In genomic region chr4:102787096-102787867, GRCh38 we compare ENCODE assay signal across 16 cellular contexts. TPM values are rescaled to one million over a fixed set of nuclear protein-coding genes. Genes with fewer than 3 reads are reported as not detected.
DNase-seq lines count a peak whose midpoint lies in the region; ATAC-seq and TF ChIP-seq lines count a peak whose summit lies in the region.
"Had no signal": no experiment of that assay in that cellular context is flagged by ENCODE, and none has a peak within 500 bp of the region (broad histone marks: within the 10 kb centered on the region; RNA-seq: fewer than 3 reads in every experiment).

No MANE protein-coding gene starts in this region.

- peaks cover 42% of the 10 kb centered on the region for H3K4me1 Mint-ChIP-seq in activated T-cell treated with anti-CD3 and anti-CD28 coated beads, Interleukin-2, amount 50 U/mL, for 72 hours (ENCODE audit: low read depth)

- H3K4me3 ChIP-seq in RWPE2 (ENCODE audit: severe bottlenecking) (no peak overlapping the region), fibroblast of lung (replicated peaks in 1 of 4; ENCODE audit: control extremely low read depth in 1 of 4, insufficient read depth in 1 of 4, low read depth in 3 of 4, low read length in 4 of 4) (no peak overlapping the region)
- H3K4me3 ChIP-seq: SJCRH30 had no signal

- no peak overlapping the region for H3K27ac ChIP-seq in RWPE2 (ENCODE audit: poor library complexity, severe bottlenecking)
- H3K27ac ChIP-seq in fibroblast of lung (ENCODE audit: insufficient read depth, low read length), result no peak overlapping the region
- H3K27ac ChIP-seq: KMS-11, SJCRH30 had no signal

- no peak overlapping the region for H3K9ac ChIP-seq in fibroblast of lung (ENCODE audit: insufficient read depth, low read length)
- H3K9ac ChIP-seq: KMS-11 had no signal

- no peaks in the 10 kb centered on the region for H4K20me1 ChIP-seq in fibroblast of lung (ENCODE audit: control insufficient read depth, extremely low read depth, insufficient read depth, low read length)

- TF ChIP-seq CTCF in RWPE2 (IDR thresholded peaks at IDR 0.05; ENCODE audit: poor library complexity, severe bottlenecking) (no peak), fibroblast of lung (conservative IDR thresholded peaks at IDR 0.05 in 1 of 2, IDR thresholded peaks at IDR 0.05 in 1 of 2; ENCODE audit: low read depth in 1 of 2, low read length in 2 of 2) (no peak)

- H3K27ac Mint-ChIP-seq in activated T-cell treated with anti-CD3 and anti-CD28 coated beads, Interleukin-2, amount 50 U/mL, for 72 hours, result peak overlapping the region; percentile 98
- H3K27ac Mint-ChIP-seq: B cell had no signal

- H3K36me3 ChIP-seq in RWPE2 (ENCODE audit: low read depth), result 0 out of 2 replicates have a peak, but pooled peaks cover 2% of the 10 kb centered on the region
- H3K36me3 ChIP-seq in fibroblast of lung (ENCODE audit: control insufficient read depth, insufficient read depth, low read length), result peaks cover 1% of the 10 kb centered on the region

- peak overlapping the region in 1 of 2 donors; percentile 44 for H3K4me3 Mint-ChIP-seq in activated T-cell treated with anti-CD3 and anti-CD28 coated beads, Interleukin-2, amount 50 U/mL, for 72 hours
- H3K4me3 Mint-ChIP-seq: B cell had no signal

- ATAC-seq in activated T-cell treated with anti-CD3 and anti-CD28 coated beads, Interleukin-2, amount 50 U/mL, for 72 hours (replicated peaks in 1 of 2), result peak; percentile 76 to 81
- ATAC-seq in RWPE2 (ENCODE audit: low read depth) (peak; percentile 38; the same call in 1 of the 3 replicates), GM21619 (IDR thresholded peaks at IDR 0.05; ENCODE audit: unreplicated experiment) (no peak), HG02642 (IDR thresholded peaks at IDR 0.05; ENCODE audit: poor library complexity, unreplicated experiment) (no peak)
- peak; percentile 56 for ATAC-seq in stimulated activated naive CD8-positive, alpha-beta T cell treated with anti-CD3 and anti-CD28 coated beads, Interleukin-15, Interleukin-2, amounts not matched to agents 100 U/mL and 50 U/mL, for 24 hours

- no peaks in the 10 kb centered on the region for H3K27me3 Mint-ChIP-seq in activated T-cell treated with anti-CD3 and anti-CD28 coated beads, Interleukin-2, amount 50 U/mL, for 72 hours (ENCODE audit: low read depth)
- H3K27me3 Mint-ChIP-seq: B cell had no signal

- H3K79me2 ChIP-seq in fibroblast of lung (ENCODE audit: control insufficient read depth, insufficient read depth, low read length), result no peaks in the 10 kb centered on the region

- no peak for DNase-seq in activated T-cell treated with anti-CD3 and anti-CD28 coated beads, Interleukin-2, amount 50 U/mL, for 72 hours
- DNase-seq in activated T-cell treated with anti-CD3 and anti-CD28 coated beads, Interleukin-2, amount 50 U/mL, for 1 hour, result no peak
- DNase-seq in RWPE2 (ENCODE audit: low spot score) (no peak), fibroblast of lung (ENCODE audit: low read depth in 2 of 2) (peak; percentile 63 to 90), LoVo (ENCODE audit: low spot score) (no peak)
- no peak for DNase-seq in stimulated activated naive CD8-positive, alpha-beta T cell treated with anti-CD3 and anti-CD28 coated beads, Interleukin-15, Interleukin-2, amounts not matched to agents 100 U/mL and 50 U/mL, for 24 hours
- DNase-seq: activated CD4-positive, CD25-positive, alpha-beta regulatory T cell; activated naive CD4-positive, alpha-beta T cell treated with anti-CD3 and anti-CD28 coated beads, Interleukin-2, amount 50 U/mL, for 16 hours; GOT3; NCI-H446; SJCRH30; stimulated activated naive CD4-positive, alpha-beta T cell had no signal

- peaks cover 5 to 9% of the 10 kb centered on the region in 2 donors for H3K9me3 Mint-ChIP-seq in activated T-cell treated with anti-CD3 and anti-CD28 coated beads, Interleukin-2, amount 50 U/mL, for 72 hours

- no peak overlapping the region for H3K4me2 ChIP-seq in fibroblast of lung (ENCODE audit: extremely low read depth, insufficient read depth, low read length)
- H3K4me2 ChIP-seq: KMS-11 had no signal

- H3K9me3 ChIP-seq in RWPE2 (ENCODE audit: severe bottlenecking) (peaks cover 2% of the 10 kb centered on the region), fibroblast of lung (ENCODE audit: control insufficient read depth, insufficient read depth, low read depth, low read length) (no peaks in the 10 kb centered on the region)
- H3K9me3 ChIP-seq: SJCRH30 had no signal

- H3K27me3 ChIP-seq in RWPE2 (ENCODE audit: insufficient read depth, poor library complexity, severe bottlenecking) (no peaks in the 10 kb centered on the region), fibroblast of lung (ENCODE audit: control insufficient read depth, insufficient read depth, low read length) (no peaks in the 10 kb centered on the region)
- H3K27me3 ChIP-seq: SJCRH30 had no signal

- H2AFZ ChIP-seq in fibroblast of lung (ENCODE audit: low read length), result no peak overlapping the region

- H3K4me1 ChIP-seq in RWPE2 (ENCODE audit: insufficient read depth, poor library complexity, severe bottlenecking) (peaks cover 3% of the 10 kb centered on the region), fibroblast of lung (ENCODE audit: control insufficient read depth, extremely low read depth, insufficient read depth, low read length) (no peaks in the 10 kb centered on the region)

- H3K36me3 Mint-ChIP-seq in activated T-cell treated with anti-CD3 and anti-CD28 coated beads, Interleukin-2, amount 50 U/mL, for 72 hours (ENCODE audit: insufficient read depth in 2 of 2), result peaks cover 3 to 10% of the 10 kb centered on the region in 2 donors

RNA-seq across cellular contexts. Expression of gene MANBA, which starts 26.5 kb away (rescaled TPM):
- 10 to 100 TPM; 14.8 to 16.8 TPM for total RNA-seq in activated T-cell treated with anti-CD3 and anti-CD28 coated beads, Interleukin-2, amount 50 U/mL, for 72 hours
- 59.1 and 97.9 TPM in 2 replicates for total RNA-seq in fibroblast of lung
- polyA plus RNA-seq in fibroblast of lung, result 12.5 and 13.4 TPM in 2 replicates
- 20.3 and 21.4 TPM in 2 replicates for polyA plus RNA-seq in fibroblast of lung (2012)
- polyA minus RNA-seq in fibroblast of lung (ENCODE audit: low replicate concordance), result 3.2 and 6.5 TPM in 2 replicates

RNA-seq across cellular contexts. Expression of gene UBE2D3, which starts 40.1 kb away (rescaled TPM):
- 100 to 1,000 TPM; 460 to 481 TPM for total RNA-seq in activated T-cell treated with anti-CD3 and anti-CD28 coated beads, Interleukin-2, amount 50 U/mL, for 72 hours
- 397 and 403 TPM in 2 replicates for total RNA-seq in fibroblast of lung
- polyA plus RNA-seq in fibroblast of lung, result 427 and 460 TPM in 2 replicates
- 292 and 322 TPM in 2 replicates for polyA plus RNA-seq in fibroblast of lung (2012)
- 144 and 180 TPM in 2 replicates for polyA minus RNA-seq in fibroblast of lung (ENCODE audit: low replicate concordance)

Comparison
In these comparisons a context has a peak if more than half of its experiments do, and no peak if none do; other contexts are left out.
1. ATAC-seq: peak in activated T-cell treated with anti-CD3 and anti-CD28 coated beads, Interleukin-2, amount 50 U/mL, for 72 hours (2 of 2), RWPE2 (single experiment) and stimulated activated naive CD8-positive, alpha-beta T cell treated with anti-CD3 and anti-CD28 coated beads, Interleukin-15, Interleukin-2, amounts not matched to agents 100 U/mL and 50 U/mL, for 24 hours (single experiment); none in GM21619 (single experiment) and HG02642 (single experiment).
2. DNase-seq: peak in fibroblast of lung (2 of 2); none in activated T-cell treated with anti-CD3 and anti-CD28 coated beads, Interleukin-2, amount 50 U/mL, for 72 hours (0 of 2), activated T-cell treated with anti-CD3 and anti-CD28 coated beads, Interleukin-2, amount 50 U/mL, for 1 hour (single experiment), RWPE2 (single experiment), stimulated activated naive CD8-positive, alpha-beta T cell treated with anti-CD3 and anti-CD28 coated beads, Interleukin-15, Interleukin-2, amounts not matched to agents 100 U/mL and 50 U/mL, for 24 hours (single experiment) and LoVo (single experiment).